In genomic region chr6:44456070-44456965, GRCh38 we compare ENCODE assay signal across 8 cellular contexts.
A peak's percentile ranks its signal among the peaks of the same experiment; 100 is the strongest.
DNase-seq lines count a peak whose midpoint lies in the region; ATAC-seq and TF ChIP-seq lines count a peak whose summit lies in the region.

No MANE protein-coding gene starts in this region.

- no peaks in the 10 kb centered on the region for H3K4me1 Mint-ChIP-seq in immature natural killer cell

- H2AFZ ChIP-seq in ACC112 (ENCODE audit: low read length, unreplicated experiment) = peak overlapping the region; percentile 88

- H3K27ac ChIP-seq in ACC112 (ENCODE audit: low read depth, low read length) = peak overlapping the region; percentile 44

- H3K4me3 Mint-ChIP-seq in immature natural killer cell = no peak overlapping the region

- no peak for ATAC-seq in GM18517 (IDR thresholded peaks at IDR 0.05; ENCODE audit: unreplicated experiment)

- TF ChIP-seq CTCF in astrocyte of the cerebellum (IDR thresholded peaks at IDR 0.05; ENCODE audit: low read depth, low read length, missing control alignments) = peak; percentile 89

- H3K79me2 ChIP-seq in ACC112 (ENCODE audit: control insufficient read depth, insufficient read depth, low read length, unreplicated experiment) = no peaks in the 10 kb centered on the region

- DNase-seq in GM04503 (ENCODE audit: low read depth) (peak; percentile 10), HT-29 (ENCODE audit: low spot score) (peak; percentile 71), RPMI7951 (ENCODE audit: low read depth) (peak; percentile 71), astrocyte of the cerebellum (ENCODE audit: low read depth) (no peak), immature natural killer cell (peak; percentile 26 to 41 (median 34))
- DNase-seq in stimulated activated CD4-positive, alpha-beta T cell treated with anti-CD3 and anti-CD28 coated beads, Interleukin-2, amount 100 ng/mL, for 48 hours = peak; percentile 33 to 46

- H3K27me3 ChIP-seq in ACC112 (ENCODE audit: insufficient read depth, low read length) = no peaks in the 10 kb centered on the region

- peaks cover 44% of the 10 kb centered on the region for H3K4me1 ChIP-seq in ACC112 (ENCODE audit: control insufficient read depth, insufficient read depth, low read length, unreplicated experiment)

- in situ Hi-C loops in astrocyte of the cerebellum (cut with HindIII; ENCODE audit: low sequenced_read_pairs) = no loop called here

- peak overlapping the region; percentile 64 for H3K4me3 ChIP-seq in ACC112 (ENCODE audit: low read depth, low read length)
- H3K4me3 ChIP-seq in astrocyte of the cerebellum (ENCODE audit: low read depth, low read length) = no peak overlapping the region

- H3K36me3 Mint-ChIP-seq in immature natural killer cell = peaks cover 0 to 10% (median 6%) of the 10 kb centered on the region in 3 donors

- H3K27ac Mint-ChIP-seq in immature natural killer cell = no peak overlapping the region

- H3K36me3 ChIP-seq in ACC112 (ENCODE audit: insufficient read depth, low read length) = no peaks in the 10 kb centered on the region

- peaks cover 0 to 2% (median 0%) of the 10 kb centered on the region in 3 donors for H3K27me3 Mint-ChIP-seq in immature natural killer cell (ENCODE audit: low read depth in 3 of 3)

- no peaks in the 10 kb centered on the region for H3K9me3 Mint-ChIP-seq in immature natural killer cell
